Comparison of ENCODE assay signal across 1 cellular context in the genomic region with DNA sequence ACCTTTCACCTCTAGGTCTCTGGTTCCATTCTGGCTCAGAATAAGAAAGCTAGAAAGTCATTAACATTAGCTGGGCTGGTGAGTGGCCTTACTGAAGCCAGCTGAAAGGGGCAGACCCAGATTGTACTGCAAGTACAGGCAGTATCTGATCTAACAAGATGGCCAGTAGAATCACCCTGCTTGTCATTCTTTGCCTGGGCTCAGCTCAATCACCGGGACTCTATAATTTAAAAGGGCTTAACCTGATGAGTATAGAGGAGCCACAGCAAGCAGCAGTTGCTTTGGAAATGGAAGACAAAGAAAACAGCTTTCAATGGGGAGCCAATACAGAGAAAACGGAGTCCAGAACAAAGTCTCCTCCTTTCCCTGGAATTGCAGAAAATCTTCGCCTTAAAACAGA.
TF ChIP-seq lines count a peak whose summit lies in the region.

No MANE protein-coding gene starts in this region.

TF ChIP-seq in H1, 55 proteins besides CTCF, POLR2A, EP300 and RAD21:
- no peak for TF ChIP-seq CTBP2 (IDR thresholded peaks at IDR 0.05; ENCODE audit: borderline replicate concordance, insufficient read depth, insufficient read length, low read length)
- TF ChIP-seq KDM4A (IDR thresholded peaks at IDR 0.05; ENCODE audit: low read depth, low read length, severe bottlenecking), result no peak
- TF ChIP-seq ATF3 (IDR thresholded peaks at IDR 0.05; ENCODE audit: insufficient read depth, low read depth, low read length), result no peak
- no peak for TF ChIP-seq KDM1A (IDR thresholded peaks at IDR 0.05; ENCODE audit: borderline replicate concordance, low read length)
- TF ChIP-seq, protein P1, sequence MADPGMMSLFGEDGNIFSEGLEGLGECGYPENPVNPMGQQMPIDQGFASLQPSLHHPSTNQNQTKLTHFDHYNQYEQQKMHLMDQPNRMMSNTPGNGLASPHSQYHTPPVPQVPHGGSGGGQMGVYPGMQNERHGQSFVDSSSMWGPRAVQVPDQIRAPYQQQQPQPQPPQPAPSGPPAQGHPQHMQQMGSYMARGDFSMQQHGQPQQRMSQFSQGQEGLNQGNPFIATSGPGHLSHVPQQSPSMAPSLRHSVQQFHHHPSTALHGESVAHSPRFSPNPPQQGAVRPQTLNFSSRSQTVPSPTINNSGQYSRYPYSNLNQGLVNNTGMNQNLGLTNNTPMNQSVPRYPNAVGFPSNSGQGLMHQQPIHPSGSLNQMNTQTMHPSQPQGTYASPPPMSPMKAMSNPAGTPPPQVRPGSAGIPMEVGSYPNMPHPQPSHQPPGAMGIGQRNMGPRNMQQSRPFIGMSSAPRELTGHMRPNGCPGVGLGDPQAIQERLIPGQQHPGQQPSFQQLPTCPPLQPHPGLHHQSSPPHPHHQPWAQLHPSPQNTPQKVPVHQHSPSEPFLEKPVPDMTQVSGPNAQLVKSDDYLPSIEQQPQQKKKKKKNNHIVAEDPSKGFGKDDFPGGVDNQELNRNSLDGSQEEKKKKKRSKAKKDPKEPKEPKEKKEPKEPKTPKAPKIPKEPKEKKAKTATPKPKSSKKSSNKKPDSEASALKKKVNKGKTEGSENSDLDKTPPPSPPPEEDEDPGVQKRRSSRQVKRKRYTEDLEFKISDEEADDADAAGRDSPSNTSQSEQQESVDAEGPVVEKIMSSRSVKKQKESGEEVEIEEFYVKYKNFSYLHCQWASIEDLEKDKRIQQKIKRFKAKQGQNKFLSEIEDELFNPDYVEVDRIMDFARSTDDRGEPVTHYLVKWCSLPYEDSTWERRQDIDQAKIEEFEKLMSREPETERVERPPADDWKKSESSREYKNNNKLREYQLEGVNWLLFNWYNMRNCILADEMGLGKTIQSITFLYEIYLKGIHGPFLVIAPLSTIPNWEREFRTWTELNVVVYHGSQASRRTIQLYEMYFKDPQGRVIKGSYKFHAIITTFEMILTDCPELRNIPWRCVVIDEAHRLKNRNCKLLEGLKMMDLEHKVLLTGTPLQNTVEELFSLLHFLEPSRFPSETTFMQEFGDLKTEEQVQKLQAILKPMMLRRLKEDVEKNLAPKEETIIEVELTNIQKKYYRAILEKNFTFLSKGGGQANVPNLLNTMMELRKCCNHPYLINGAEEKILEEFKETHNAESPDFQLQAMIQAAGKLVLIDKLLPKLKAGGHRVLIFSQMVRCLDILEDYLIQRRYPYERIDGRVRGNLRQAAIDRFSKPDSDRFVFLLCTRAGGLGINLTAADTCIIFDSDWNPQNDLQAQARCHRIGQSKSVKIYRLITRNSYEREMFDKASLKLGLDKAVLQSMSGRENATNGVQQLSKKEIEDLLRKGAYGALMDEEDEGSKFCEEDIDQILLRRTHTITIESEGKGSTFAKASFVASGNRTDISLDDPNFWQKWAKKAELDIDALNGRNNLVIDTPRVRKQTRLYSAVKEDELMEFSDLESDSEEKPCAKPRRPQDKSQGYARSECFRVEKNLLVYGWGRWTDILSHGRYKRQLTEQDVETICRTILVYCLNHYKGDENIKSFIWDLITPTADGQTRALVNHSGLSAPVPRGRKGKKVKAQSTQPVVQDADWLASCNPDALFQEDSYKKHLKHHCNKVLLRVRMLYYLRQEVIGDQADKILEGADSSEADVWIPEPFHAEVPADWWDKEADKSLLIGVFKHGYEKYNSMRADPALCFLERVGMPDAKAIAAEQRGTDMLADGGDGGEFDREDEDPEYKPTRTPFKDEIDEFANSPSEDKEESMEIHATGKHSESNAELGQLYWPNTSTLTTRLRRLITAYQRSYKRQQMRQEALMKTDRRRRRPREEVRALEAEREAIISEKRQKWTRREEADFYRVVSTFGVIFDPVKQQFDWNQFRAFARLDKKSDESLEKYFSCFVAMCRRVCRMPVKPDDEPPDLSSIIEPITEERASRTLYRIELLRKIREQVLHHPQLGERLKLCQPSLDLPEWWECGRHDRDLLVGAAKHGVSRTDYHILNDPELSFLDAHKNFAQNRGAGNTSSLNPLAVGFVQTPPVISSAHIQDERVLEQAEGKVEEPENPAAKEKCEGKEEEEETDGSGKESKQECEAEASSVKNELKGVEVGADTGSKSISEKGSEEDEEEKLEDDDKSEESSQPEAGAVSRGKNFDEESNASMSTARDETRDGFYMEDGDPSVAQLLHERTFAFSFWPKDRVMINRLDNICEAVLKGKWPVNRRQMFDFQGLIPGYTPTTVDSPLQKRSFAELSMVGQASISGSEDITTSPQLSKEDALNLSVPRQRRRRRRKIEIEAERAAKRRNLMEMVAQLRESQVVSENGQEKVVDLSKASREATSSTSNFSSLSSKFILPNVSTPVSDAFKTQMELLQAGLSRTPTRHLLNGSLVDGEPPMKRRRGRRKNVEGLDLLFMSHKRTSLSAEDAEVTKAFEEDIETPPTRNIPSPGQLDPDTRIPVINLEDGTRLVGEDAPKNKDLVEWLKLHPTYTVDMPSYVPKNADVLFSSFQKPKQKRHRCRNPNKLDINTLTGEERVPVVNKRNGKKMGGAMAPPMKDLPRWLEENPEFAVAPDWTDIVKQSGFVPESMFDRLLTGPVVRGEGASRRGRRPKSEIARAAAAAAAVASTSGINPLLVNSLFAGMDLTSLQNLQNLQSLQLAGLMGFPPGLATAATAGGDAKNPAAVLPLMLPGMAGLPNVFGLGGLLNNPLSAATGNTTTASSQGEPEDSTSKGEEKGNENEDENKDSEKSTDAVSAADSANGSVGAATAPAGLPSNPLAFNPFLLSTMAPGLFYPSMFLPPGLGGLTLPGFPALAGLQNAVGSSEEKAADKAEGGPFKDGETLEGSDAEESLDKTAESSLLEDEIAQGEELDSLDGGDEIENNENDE (IDR thresholded peaks at IDR 0.05; ENCODE audit: insufficient replicate concordance, low read length), result no peak
- TF ChIP-seq BACH1 (IDR thresholded peaks at IDR 0.05; ENCODE audit: low read length), result no peak
- TF ChIP-seq EGR1 (IDR thresholded peaks at IDR 0.05; ENCODE audit: borderline replicate concordance, low read depth, low read length), result no peak
- TF ChIP-seq MAFK (IDR thresholded peaks at IDR 0.05; ENCODE audit: low read depth, low read length), result no peak
- no peak for TF ChIP-seq CHD1 (IDR thresholded peaks at IDR 0.05; ENCODE audit: low read depth, low read length)
- TF ChIP-seq SP1 (IDR thresholded peaks at IDR 0.05; ENCODE audit: low read depth, low read length), result no peak
- TF ChIP-seq, protein P2, sequence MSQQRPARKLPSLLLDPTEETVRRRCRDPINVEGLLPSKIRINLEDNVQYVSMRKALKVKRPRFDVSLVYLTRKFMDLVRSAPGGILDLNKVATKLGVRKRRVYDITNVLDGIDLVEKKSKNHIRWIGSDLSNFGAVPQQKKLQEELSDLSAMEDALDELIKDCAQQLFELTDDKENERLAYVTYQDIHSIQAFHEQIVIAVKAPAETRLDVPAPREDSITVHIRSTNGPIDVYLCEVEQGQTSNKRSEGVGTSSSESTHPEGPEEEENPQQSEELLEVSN (IDR thresholded peaks at IDR 0.05), result no peak
- no peak for TF ChIP-seq ZNF274 (IDR thresholded peaks at IDR 0.05; ENCODE audit: borderline replicate concordance, extremely low read depth, low read length)
- TF ChIP-seq TBP (IDR thresholded peaks at IDR 0.05; ENCODE audit: low read depth, low read length), result no peak
- TF ChIP-seq CBX8 (IDR thresholded peaks at IDR 0.05; ENCODE audit: borderline replicate concordance, low read depth, low read length), result no peak
- TF ChIP-seq FOSL1 (IDR thresholded peaks at IDR 0.05; ENCODE audit: insufficient read depth, low read depth, low read length), result no peak
- no peak for TF ChIP-seq GTF2F1 (IDR thresholded peaks at IDR 0.05; ENCODE audit: borderline replicate concordance, low read depth, low read length)
- no peak for TF ChIP-seq POLR2AphosphoS5 (IDR thresholded peaks at IDR 0.05; ENCODE audit: low read depth, low read length)
- TF ChIP-seq SP4 (IDR thresholded peaks at IDR 0.05; ENCODE audit: low read length), result no peak
- no peak for TF ChIP-seq NRF1 (IDR thresholded peaks at IDR 0.05; ENCODE audit: low read depth, low read length)
TF ChIP-seq in H1: peak in this region for 0.
